ENCODE assay signal across 7 cellular contexts in genomic region chr3:58994746-58995330, GRCh38. TPM values are rescaled to one million over a fixed set of nuclear protein-coding genes. Genes with fewer than 3 reads are reported as not detected.
DNase-seq lines count a peak whose midpoint lies in the region; ATAC-seq and TF ChIP-seq lines count a peak whose summit lies in the region.

No MANE protein-coding gene starts in this region.

- no peak overlapping the region for H3K14ac ChIP-seq in H9 (ENCODE audit: insufficient read depth, low read length)

- H3K27me3 ChIP-seq in DOHH2 (ENCODE audit: control insufficient read depth, low read length) (no peaks in the 10 kb centered on the region), H9 (ENCODE audit: insufficient read depth, low read length) (no peaks in the 10 kb centered on the region)

- H4K20me1 ChIP-seq in DOHH2 (ENCODE audit: control insufficient read depth, insufficient read depth, low read depth, low read length) = no peaks in the 10 kb centered on the region
- H4K20me1 ChIP-seq in H9 (ENCODE audit: control insufficient read depth, insufficient read depth, insufficient read length) = no peaks in the 10 kb centered on the region

- no peaks in the 10 kb centered on the region for H3K36me3 ChIP-seq in DOHH2 (ENCODE audit: control insufficient read depth, low read length)

- H3K9me2 ChIP-seq in DOHH2 (replicated peaks; ENCODE audit: control insufficient read depth, low read length) = no peaks in the 10 kb centered on the region

- WGBS in H9 (ENCODE audit: extremely low coverage, insufficient read length, low lambda C conversion rate) = no CpG with 5 or more reads among the region's 6 CpGs

- H2AFZ ChIP-seq in H9 (ENCODE audit: low read length) = peak overlapping the region; percentile 91

- CTCF ChIA-PET in activated CD8-positive, alpha-beta T cell treated with anti-CD3 and anti-CD28 coated beads for 36 hours (lab: Charles Lee) = interaction anchor here (1.5 to 2.8 kb wide), 2 partner anchors 58 kb away, joined by 5 to 8 read pairs; no protein-coding TSS in a partner anchor

- no peak overlapping the region for H3K4me3 Mint-ChIP-seq in H9
- no peak overlapping the region for H3K4me3 Mint-ChIP-seq in activated CD8-positive, alpha-beta T cell treated with anti-CD3 and anti-CD28 coated beads for 36 hours

- no peak overlapping the region for H2BK20ac ChIP-seq in H9 (ENCODE audit: low read depth, low read length, poor library complexity, severe bottlenecking)

- H3K4me3 ChIP-seq in DOHH2 (ENCODE audit: low read length) = peak overlapping the region; percentile 31; the same call in 1 of the 2 replicates

- H3K4me1 Mint-ChIP-seq in H9 = peaks cover 10 to 11% of the 10 kb centered on the region in 2 experiments
- H3K4me1 Mint-ChIP-seq in activated CD8-positive, alpha-beta T cell treated with anti-CD3 and anti-CD28 coated beads for 36 hours (ENCODE audit: low read depth) = no peaks in the 10 kb centered on the region

- H3K79me2 ChIP-seq in DOHH2 (ENCODE audit: control insufficient read depth, low read length) (no peaks in the 10 kb centered on the region), H9 (ENCODE audit: insufficient read depth, low read length) (no peaks in the 10 kb centered on the region)

- TF ChIP-seq CTCF in DOHH2 (IDR thresholded peaks at IDR 0.05; ENCODE audit: low read depth, low read length, poor library complexity, severe bottlenecking) (peak; percentile 75), H9 (conservative IDR thresholded peaks at IDR 0.05) (peak; percentile 85)
- TF ChIP-seq CTCF in activated CD8-positive, alpha-beta T cell treated with anti-CD3 and anti-CD28 coated beads for 36 hours (IDR thresholded peaks at IDR 0.05) = peak; percentile 71

- no peaks in the 10 kb centered on the region for H3K79me1 ChIP-seq in H9 (ENCODE audit: insufficient read depth, low read depth, low read length, poor library complexity, severe bottlenecking)

- no peaks in the 10 kb centered on the region for H3K23me2 ChIP-seq in H9 (ENCODE audit: insufficient read length, low read depth, low read length, poor library complexity, severe bottlenecking)

- ATAC-seq in activated CD8-positive, alpha-beta T cell treated with anti-CD3 and anti-CD28 coated beads for 36 hours = peak; percentile 55
- ATAC-seq in GM21529 (IDR thresholded peaks at IDR 0.05; ENCODE audit: unreplicated experiment) = no peak

- H3K27ac Mint-ChIP-seq in H9 = no peak overlapping the region; a peak in 1 of 7 replicates
- H3K27ac Mint-ChIP-seq in activated CD8-positive, alpha-beta T cell treated with anti-CD3 and anti-CD28 coated beads for 36 hours = no peak overlapping the region

- H2BK12ac ChIP-seq in H9 (ENCODE audit: insufficient read length, low read depth, low read length) = no peak overlapping the region

- H3K4me2 ChIP-seq in DOHH2 (ENCODE audit: low read length) (peak overlapping the region; percentile 36), H9 (ENCODE audit: insufficient read depth, insufficient read length, low read length) (peak overlapping the region; percentile 28)

- intact Hi-C loops in activated CD8-positive, alpha-beta T cell treated with anti-CD3 and anti-CD28 coated beads for 36 hours (cut with micrococcal nuclease) = loop anchor here (2.0 kb wide), 1 partner anchor 58 kb away; no protein-coding TSS in a partner anchor

- H2BK5ac ChIP-seq in H9 (ENCODE audit: insufficient read length, low read length) = no peak overlapping the region

- H3K9me3 Mint-ChIP-seq in H9 = no peaks in the 10 kb centered on the region
- H3K9me3 Mint-ChIP-seq in activated CD8-positive, alpha-beta T cell treated with anti-CD3 and anti-CD28 coated beads for 36 hours = no peaks in the 10 kb centered on the region

- H3K4me1 ChIP-seq in DOHH2 (ENCODE audit: control insufficient read depth, low read length) (peaks cover 15% of the 10 kb centered on the region), H9 (ENCODE audit: insufficient read depth, low read length) (no peaks in the 10 kb centered on the region)

- POLR2A ChIA-PET in activated CD8-positive, alpha-beta T cell treated with anti-CD3 and anti-CD28 coated beads for 36 hours (lab: Charles Lee) = no interaction called here

- H4K91ac ChIP-seq in H9 (ENCODE audit: insufficient read length, low read depth, low read length) = no peak overlapping the region

- H3K27me3 Mint-ChIP-seq in H9 (ENCODE audit: low read depth) = no peaks in the 10 kb centered on the region; the same call in 1 of the 2 replicates
- H3K27me3 Mint-ChIP-seq in activated CD8-positive, alpha-beta T cell treated with anti-CD3 and anti-CD28 coated beads for 36 hours = peaks cover 1% of the 10 kb centered on the region

- H3K18ac ChIP-seq in H9 (ENCODE audit: insufficient read length, low read depth, low read length) = no peak overlapping the region

- no peak overlapping the region for H3K56ac ChIP-seq in H9 (ENCODE audit: insufficient read length, low read depth, low read length)

- H3K36me3 Mint-ChIP-seq in H9 (ENCODE audit: insufficient read depth in 1 of 3, low read depth in 3 of 3) = no peaks in the 10 kb centered on the region
- H3K36me3 Mint-ChIP-seq in activated CD8-positive, alpha-beta T cell treated with anti-CD3 and anti-CD28 coated beads for 36 hours (ENCODE audit: low read depth) = no peaks in the 10 kb centered on the region

- no peak overlapping the region for H2BK120ac ChIP-seq in H9 (ENCODE audit: low read depth, low read length, poor library complexity, severe bottlenecking)

- H3K23ac ChIP-seq in H9 (ENCODE audit: insufficient read length, low read depth, low read length) = no peak overlapping the region

- no peaks in the 10 kb centered on the region for H3K9me3 ChIP-seq in DOHH2 (ENCODE audit: control insufficient read depth, insufficient read depth, low read length)
- no peaks in the 10 kb centered on the region for H3K9me3 ChIP-seq in H9 (ENCODE audit: control insufficient read depth, low read depth, low read length)

- no peak overlapping the region for H2AK5ac ChIP-seq in H9 (ENCODE audit: insufficient read length, low read length)

- H3K4ac ChIP-seq in H9 (ENCODE audit: low read depth, low read length) = no peak overlapping the region

- H3K27ac ChIP-seq in DOHH2 (ENCODE audit: low read depth, low read length) (no peak overlapping the region), H9 (ENCODE audit: insufficient read length, low read depth, low read length) (no peak overlapping the region)

- H3T11ph ChIP-seq in H9 (ENCODE audit: low read length) = no peak overlapping the region

- DNase-seq in H9 (peak; percentile 34), NCI-H2227 treated with DMSO at 0.1 percent for 48 hours (lab: John Stamatoyannopoulos, UW) (peak; percentile 48), iPS DF 4.7 (ENCODE audit: extremely low read depth, low spot score) (peak; percentile 30), stromal cell of bone marrow (ENCODE audit: low read depth) (peak; percentile 66)
- peak; percentile 50 for DNase-seq in activated CD8-positive, alpha-beta T cell treated with anti-CD3 and anti-CD28 coated beads for 36 hours

- no peak overlapping the region for H4K5ac ChIP-seq in H9 (ENCODE audit: insufficient read length, low read depth, low read length)

- no peak overlapping the region for H2BK15ac ChIP-seq in H9 (ENCODE audit: low read depth, low read length)

- no peak overlapping the region for H3K9ac ChIP-seq in H9 (ENCODE audit: extremely low read depth, insufficient read length, low read length)

- H4K8ac ChIP-seq in H9 (replicated peaks; ENCODE audit: insufficient read length, low read depth, low read length) = no peak overlapping the region

- H3F3A ChIP-seq in DOHH2 (ENCODE audit: control insufficient read depth, insufficient read depth) = no peaks in the 10 kb centered on the region

RNA-seq across cellular contexts. Expression of gene CFAP20DC, which starts 55.0 kb away (rescaled TPM):
- 4.5 and 5.2 TPM in 2 replicates for total RNA-seq in H9 (2021)
- 1 to 10 TPM; 1.4 to 1.5 TPM for total RNA-seq in activated CD8-positive, alpha-beta T cell treated with anti-CD3 and anti-CD28 coated beads for 36 hours
